In the genomic region with DNA sequence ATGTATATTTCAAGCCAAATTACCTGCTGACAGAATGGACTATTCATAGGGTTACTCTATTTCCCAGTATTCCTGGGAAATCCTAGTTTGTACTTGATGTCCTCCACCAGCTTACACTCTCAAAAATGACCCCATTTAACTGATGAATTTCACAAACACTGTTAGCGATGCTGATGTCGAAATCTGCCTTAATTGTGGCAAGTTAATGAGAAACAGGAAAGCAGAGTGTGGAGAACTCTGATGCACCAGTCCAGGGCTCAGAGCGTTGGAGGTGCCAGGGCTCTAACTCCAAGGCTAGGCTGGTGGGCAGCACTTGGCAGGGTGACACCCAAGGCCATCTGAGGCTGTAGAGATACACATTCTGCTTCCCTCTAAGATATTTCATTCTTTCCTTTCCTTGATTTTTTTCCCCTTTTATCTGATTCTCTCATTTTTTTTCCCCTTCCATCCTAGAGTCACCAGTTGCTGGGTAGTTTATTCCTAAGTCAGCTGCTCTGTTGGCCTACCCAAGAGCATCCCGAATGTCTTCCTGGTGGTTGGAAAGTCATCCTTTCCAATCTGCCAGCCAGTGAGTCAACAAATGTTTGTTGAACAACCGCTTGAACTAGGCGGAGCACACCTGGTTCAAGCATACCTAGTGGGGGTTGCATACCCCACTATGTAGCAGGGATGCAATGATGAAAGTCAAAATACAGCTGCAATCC, we compare ENCODE assay signal across 17 cellular contexts.
"Had no signal": no experiment of that assay in that cellular context is flagged by ENCODE, and none has a peak within 500 bp of the region (broad histone marks: within the 10 kb centered on the region; RNA-seq: fewer than 3 reads in every experiment).

No MANE protein-coding gene starts in this region.

- H3K9me3 Mint-ChIP-seq: activated naive CD4-positive, alpha-beta T cell treated with anti-CD3 and anti-CD28 coated beads for 36 hours; activated T-helper 17 cell treated with anti-CD3 and anti-CD28 coated beads, Interleukin-2, amount 50 U/mL, for 72 hours; dendritic cell treated with granulocyte-macrophage colony-stimulating factor and Interleukin-4, amounts not matched to agents 40 ng/mL and 50 ng/mL, for 4 days; naive thymus-derived CD8-positive, alpha-beta T cell had no signal

- H3K36me3 ChIP-seq: ascending aorta, breast epithelium, pancreas, tibial artery had no signal

- H3K9me3 ChIP-seq: ascending aorta, breast epithelium, pancreas, tibial artery had no signal

- H3K27me3 ChIP-seq: ascending aorta, breast epithelium, pancreas, tibial artery had no signal

- H3K4me3 Mint-ChIP-seq: activated naive CD4-positive, alpha-beta T cell treated with anti-CD3 and anti-CD28 coated beads for 36 hours; activated naive CD8-positive, alpha-beta T cell treated with anti-CD3 and anti-CD28 coated beads, Interleukin-2, amount 50 U/mL, for 24 hours; activated T-helper 17 cell treated with anti-CD3 and anti-CD28 coated beads, Interleukin-2, amount 50 U/mL, for 72 hours; dendritic cell treated with granulocyte-macrophage colony-stimulating factor and Interleukin-4, amounts not matched to agents 40 ng/mL and 50 ng/mL, for 4 days; naive thymus-derived CD8-positive, alpha-beta T cell had no signal

- DNase-seq: activated CD4-positive, alpha-beta T cell treated with anti-CD3 and anti-CD28 coated beads, Interleukin-2, amount 50 U/mL, for 4 hours; activated CD4-positive, CD25-positive, alpha-beta regulatory T cell treated with anti-CD3 and anti-CD28 coated beads, Interleukin-2, amount 50 U/mL, for 72 hours; activated naive CD4-positive, alpha-beta T cell treated with anti-CD3 and anti-CD28 coated beads for 36 hours; activated naive CD8-positive, alpha-beta T cell treated with anti-CD3 and anti-CD28 coated beads, Interleukin-2, amount 50 U/mL, for 24 hours; activated T-cell treated with anti-CD3 and anti-CD28 coated beads for 4 hours; erythroblast; left ventricle myocardium superior; mesenchymal stem cell; naive thymus-derived CD8-positive, alpha-beta T cell; pancreas; stimulated activated CD4-positive, alpha-beta T cell treated with anti-CD3 and anti-CD28 coated beads, Interleukin-12 subunit alpha, Interleukin-12 subunit beta, amount 100 ng/mL, for 4 hours; stimulated activated CD4-positive, alpha-beta T cell treated with anti-CD3 and anti-CD28 coated beads, Interleukin-2, amount 100 ng/mL, for 24 hours; tibial artery had no signal

- H3K36me3 Mint-ChIP-seq: naive thymus-derived CD8-positive, alpha-beta T cell had no signal

- H3K4me1 Mint-ChIP-seq: activated naive CD8-positive, alpha-beta T cell treated with anti-CD3 and anti-CD28 coated beads, Interleukin-2, amount 50 U/mL, for 24 hours; activated T-helper 17 cell treated with anti-CD3 and anti-CD28 coated beads, Interleukin-2, amount 50 U/mL, for 72 hours; naive thymus-derived CD8-positive, alpha-beta T cell had no signal

- H3K4me3 ChIP-seq: ascending aorta, breast epithelium, pancreas, tibial artery had no signal

- ATAC-seq: activated naive CD8-positive, alpha-beta T cell treated with anti-CD3 and anti-CD28 coated beads, Interleukin-2, amount 50 U/mL, for 24 hours; activated T-helper 17 cell treated with anti-CD3 and anti-CD28 coated beads, Interleukin-2, amount 50 U/mL, for 72 hours; left ventricle myocardium superior; naive thymus-derived CD8-positive, alpha-beta T cell had no signal

- H3K27ac Mint-ChIP-seq: activated naive CD4-positive, alpha-beta T cell treated with anti-CD3 and anti-CD28 coated beads for 36 hours; activated naive CD8-positive, alpha-beta T cell treated with anti-CD3 and anti-CD28 coated beads, Interleukin-2, amount 50 U/mL, for 24 hours; activated T-helper 17 cell treated with anti-CD3 and anti-CD28 coated beads, Interleukin-2, amount 50 U/mL, for 72 hours; dendritic cell treated with granulocyte-macrophage colony-stimulating factor and Interleukin-4, amounts not matched to agents 40 ng/mL and 50 ng/mL, for 4 days; naive thymus-derived CD8-positive, alpha-beta T cell had no signal

- H3K4me1 ChIP-seq: ascending aorta, breast epithelium, tibial artery had no signal

- H3K27ac ChIP-seq: ascending aorta, breast epithelium, pancreas, tibial artery had no signal
